In the genomic region with DNA sequence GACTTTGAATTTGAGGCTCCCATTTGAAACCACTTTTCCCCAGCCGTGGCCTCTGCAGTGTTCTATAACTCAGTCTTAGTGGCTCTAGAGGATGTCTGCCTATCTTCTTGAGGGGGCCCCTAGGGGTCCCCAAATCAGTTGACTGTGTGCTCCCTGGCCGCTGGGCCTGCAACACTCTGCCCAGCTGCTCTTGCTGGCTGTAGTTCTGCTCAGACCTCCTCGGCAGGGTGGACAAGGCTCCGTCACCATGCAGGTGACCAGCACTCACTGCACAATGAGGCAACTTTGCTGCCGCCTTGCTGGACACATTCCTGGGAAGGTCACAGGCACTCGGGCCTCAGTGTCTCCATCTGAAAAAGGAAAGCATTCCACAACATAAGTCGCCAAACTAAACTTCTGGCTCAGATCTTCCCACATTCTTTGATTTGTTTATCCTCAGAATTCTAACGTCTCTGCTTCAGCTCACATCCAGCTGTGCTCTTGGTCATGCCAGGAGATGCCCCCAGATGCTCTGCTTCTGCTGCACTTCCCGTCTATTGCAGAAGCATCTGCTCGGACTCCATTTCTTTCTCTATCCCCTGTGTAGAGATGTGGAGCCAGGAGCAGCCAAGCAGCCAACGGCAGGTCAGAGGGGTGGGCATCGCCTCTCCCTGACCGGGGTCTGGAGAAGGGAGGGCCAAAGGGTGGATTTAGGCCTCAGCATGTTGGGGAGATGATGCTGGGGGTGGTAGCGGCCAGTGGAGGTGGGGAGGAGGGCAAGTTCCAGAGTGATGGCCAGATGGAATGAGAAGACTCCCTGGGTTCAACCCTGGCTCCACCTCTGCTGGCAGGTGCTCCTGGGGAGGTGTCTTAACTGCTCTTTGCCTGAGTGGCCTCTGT, we compare ENCODE assay signal across 18 cellular contexts.
DNase-seq lines count a peak whose midpoint lies in the region; ATAC-seq and TF ChIP-seq lines count a peak whose summit lies in the region.
"Had no signal": no experiment of that assay in that cellular context is flagged by ENCODE, and none has a peak within 500 bp of the region (broad histone marks: within the 10 kb centered on the region; RNA-seq: fewer than 3 reads in every experiment).

No MANE protein-coding gene starts in this region.

- H3K4me1 ChIP-seq in upper lobe of right lung = no peaks in the 10 kb centered on the region

- H3K27ac Mint-ChIP-seq in activated T-cell treated with anti-CD3 and anti-CD28 coated beads, Interleukin-2, amount 50 U/mL, for 24 hours = no peak overlapping the region
- H3K27ac Mint-ChIP-seq in activated T-cell treated with anti-CD3 and anti-CD28 coated beads, Interleukin-2, amount 50 U/mL, for 72 hours = no peak overlapping the region
- H3K27ac Mint-ChIP-seq: HFFc6 had no signal

- no peaks in the 10 kb centered on the region for H3K9me3 ChIP-seq in upper lobe of right lung

- H3K36me3 ChIP-seq in upper lobe of right lung = no peaks in the 10 kb centered on the region

- H3K27me3 Mint-ChIP-seq in activated T-cell treated with anti-CD3 and anti-CD28 coated beads, Interleukin-2, amount 50 U/mL, for 24 hours = no peaks in the 10 kb centered on the region
- H3K27me3 Mint-ChIP-seq in activated T-cell treated with anti-CD3 and anti-CD28 coated beads, Interleukin-2, amount 50 U/mL, for 72 hours (ENCODE audit: low read depth) = no peaks in the 10 kb centered on the region

- H3K4me1 Mint-ChIP-seq in activated T-cell treated with anti-CD3 and anti-CD28 coated beads, Interleukin-2, amount 50 U/mL, for 24 hours (ENCODE audit: low read depth) = peaks cover 2% of the 10 kb centered on the region
- no peaks in the 10 kb centered on the region for H3K4me1 Mint-ChIP-seq in activated T-cell treated with anti-CD3 and anti-CD28 coated beads, Interleukin-2, amount 50 U/mL, for 72 hours (ENCODE audit: low read depth)

- ATAC-seq in activated T-cell treated with anti-CD3 and anti-CD28 coated beads, Interleukin-2, amount 50 U/mL, for 72 hours (replicated peaks in 1 of 2) = no peak
- no peak for ATAC-seq in upper lobe of right lung
- ATAC-seq: PC-3 had no signal

- peak; percentile 8 for DNase-seq in activated T-cell treated with anti-CD3 and anti-CD28 coated beads, Interleukin-2, amount 50 U/mL, for 24 hours
- DNase-seq in activated T-cell treated with anti-CD3 and anti-CD28 coated beads, Interleukin-2, amount 50 U/mL, for 72 hours = no peak
- DNase-seq in ecto neural progenitor cell (ENCODE audit: low spot score) = peak; percentile 26
- DNase-seq in mesenteric fat pad (ENCODE audit: low spot score) = peak; percentile 59
- peak; percentile 30 for DNase-seq in upper lobe of right lung
- DNase-seq in stimulated activated CD4-positive, alpha-beta T cell treated with anti-CD3 and anti-CD28 coated beads, Interleukin-12 subunit alpha, Interleukin-12 subunit beta, amount 100 ng/mL, for 4 hours = no peak
- DNase-seq in T-helper 9 cell = no peak
- no peak for DNase-seq in activated naive CD4-positive, alpha-beta T cell (lab: John Stamatoyannopoulos, UW)
- DNase-seq: COR-L47, HFFc6, NCI-H1436, NCI-H2029 treated with DMSO at 0.1 percent for 48 hours, NCI-H2171 treated with DMSO at 0.1 percent for 48 hours, NCI-H446 treated with DMSO at 0.1 percent for 48 hours, NCI-H774, PC-3 had no signal

- no peak overlapping the region for H3K4me3 Mint-ChIP-seq in activated T-cell treated with anti-CD3 and anti-CD28 coated beads, Interleukin-2, amount 50 U/mL, for 24 hours
- H3K4me3 Mint-ChIP-seq in activated T-cell treated with anti-CD3 and anti-CD28 coated beads, Interleukin-2, amount 50 U/mL, for 72 hours = no peak overlapping the region
- H3K4me3 Mint-ChIP-seq: HFFc6 had no signal

- no peak overlapping the region for H3K4me3 ChIP-seq in upper lobe of right lung

- H3K9me3 Mint-ChIP-seq in activated T-cell treated with anti-CD3 and anti-CD28 coated beads, Interleukin-2, amount 50 U/mL, for 24 hours = no peaks in the 10 kb centered on the region
- no peaks in the 10 kb centered on the region for H3K9me3 Mint-ChIP-seq in activated T-cell treated with anti-CD3 and anti-CD28 coated beads, Interleukin-2, amount 50 U/mL, for 72 hours
- H3K9me3 Mint-ChIP-seq: HFFc6 had no signal

- no peaks in the 10 kb centered on the region for H3K27me3 ChIP-seq in upper lobe of right lung

- intact Hi-C loops in upper lobe of right lung (cut with DNase I) = no loop called here

- peak overlapping the region; percentile 19 for H3K27ac ChIP-seq in upper lobe of right lung
- H3K27ac ChIP-seq: KMS-11, RWPE1 had no signal

- no peak for TF ChIP-seq CTCF in upper lobe of right lung (IDR thresholded peaks at IDR 0.05)

- no peaks in the 10 kb centered on the region for H3K36me3 Mint-ChIP-seq in activated T-cell treated with anti-CD3 and anti-CD28 coated beads, Interleukin-2, amount 50 U/mL, for 24 hours (ENCODE audit: low read depth)
- H3K36me3 Mint-ChIP-seq in activated T-cell treated with anti-CD3 and anti-CD28 coated beads, Interleukin-2, amount 50 U/mL, for 72 hours (ENCODE audit: insufficient read depth in 2 of 2) = no peaks in the 10 kb centered on the region

Comparison
In these comparisons a context has a peak if more than half of its experiments do, and no peak if none do; other contexts are left out.
1. DNase-seq: peak in activated T-cell treated with anti-CD3 and anti-CD28 coated beads, Interleukin-2, amount 50 U/mL, for 24 hours (single experiment), ecto neural progenitor cell (single experiment), mesenteric fat pad (single experiment) and upper lobe of right lung (single experiment); none in activated T-cell treated with anti-CD3 and anti-CD28 coated beads, Interleukin-2, amount 50 U/mL, for 72 hours (0 of 2), stimulated activated CD4-positive, alpha-beta T cell treated with anti-CD3 and anti-CD28 coated beads, Interleukin-12 subunit alpha, Interleukin-12 subunit beta, amount 100 ng/mL, for 4 hours (single experiment), T-helper 9 cell (single experiment) and activated naive CD4-positive, alpha-beta T cell (0 of 4).